22 cellular contexts compared by ENCODE assay signal in genomic region chr3:176971613-176972174, GRCh38.
DNase-seq lines count a peak whose midpoint lies in the region; ATAC-seq and TF ChIP-seq lines count a peak whose summit lies in the region.
"Had no signal": no experiment of that assay in that cellular context is flagged by ENCODE, and none has a peak within 500 bp of the region (broad histone marks: within the 10 kb centered on the region; RNA-seq: fewer than 3 reads in every experiment).

No MANE protein-coding gene starts in this region.

- H3K36me3 Mint-ChIP-seq in activated CD8-positive, alpha-beta T cell treated with anti-CD3 and anti-CD28 coated beads for 36 hours (ENCODE audit: low read depth) = no peaks in the 10 kb centered on the region

- no peak overlapping the region for H3K27ac Mint-ChIP-seq in activated CD8-positive, alpha-beta T cell treated with anti-CD3 and anti-CD28 coated beads for 36 hours
- H3K27ac Mint-ChIP-seq: activated B cell treated with CpG ODN at 0.5 μM for 24 hours had no signal

- no peaks in the 10 kb centered on the region for H3K9me3 ChIP-seq in tibial artery
- H3K9me3 ChIP-seq: MG63, neutrophil, right lobe of liver, SJCRH30, suprapubic skin had no signal

- no peak overlapping the region for H3K27ac ChIP-seq in tibial artery
- H3K27ac ChIP-seq: 22Rv1, neutrophil, right lobe of liver, SJCRH30, suprapubic skin had no signal

- intact Hi-C loops in activated CD8-positive, alpha-beta T cell treated with anti-CD3 and anti-CD28 coated beads for 36 hours (cut with micrococcal nuclease) = no loop called here
- intact Hi-C loops in tibial artery (cut with DNase I; ENCODE audit: low total_unique reads) = no loop called here

- H3K4me3 ChIP-seq in Jurkat, Clone E6-1 (ENCODE audit: low read length) = no peak overlapping the region
- no peak overlapping the region for H3K4me3 ChIP-seq in tibial artery
- H3K4me3 ChIP-seq: MG63, right lobe of liver, SJCRH30, suprapubic skin had no signal

- peak; percentile 82 for ATAC-seq in activated CD8-positive, alpha-beta T cell treated with anti-CD3 and anti-CD28 coated beads for 36 hours
- ATAC-seq: left cardiac atrium, right lobe of liver had no signal

- no peaks in the 10 kb centered on the region for H3K9me3 Mint-ChIP-seq in activated CD8-positive, alpha-beta T cell treated with anti-CD3 and anti-CD28 coated beads for 36 hours
- H3K9me3 Mint-ChIP-seq: activated B cell treated with CpG ODN at 0.5 μM for 24 hours; central memory CD8-positive, alpha-beta T cell had no signal

- CTCF ChIA-PET in activated CD8-positive, alpha-beta T cell treated with anti-CD3 and anti-CD28 coated beads for 36 hours (lab: Charles Lee) = no interaction called here

- no peaks in the 10 kb centered on the region for H3K27me3 Mint-ChIP-seq in activated CD8-positive, alpha-beta T cell treated with anti-CD3 and anti-CD28 coated beads for 36 hours
- H3K27me3 Mint-ChIP-seq: activated B cell treated with CpG ODN at 0.5 μM for 24 hours; central memory CD8-positive, alpha-beta T cell had no signal

- TF ChIP-seq CTCF in activated CD8-positive, alpha-beta T cell treated with anti-CD3 and anti-CD28 coated beads for 36 hours (IDR thresholded peaks at IDR 0.05) = no peak
- TF ChIP-seq CTCF in tibial artery (IDR thresholded peaks at IDR 0.05) = no peak

- DNase-seq in NK-92 treated with Interleukin-12 subunit alpha and Interleukin-12 subunit beta, amount 100 ng/mL, for 24 hours (lab: John Stamatoyannopoulos, UW) = peak; percentile 33
- DNase-seq in NK-92 (lab: John Stamatoyannopoulos, UW; ENCODE audit: unreplicated experiment) = no peak
- DNase-seq in Jurkat, Clone E6-1 (ENCODE audit: low read depth, low spot score) = peak; percentile 61
- peak; percentile 20 for DNase-seq in activated CD8-positive, alpha-beta T cell treated with anti-CD3 and anti-CD28 coated beads for 36 hours
- peak; percentile 65 for DNase-seq in iris pigment epithelial cell (ENCODE audit: low read depth)
- no peak for DNase-seq in NOMO-1 (lab: John Stamatoyannopoulos, UW; ENCODE audit: unreplicated experiment in 2 of 2)
- DNase-seq in cerebellum (ENCODE audit: low spot score) = no peak
- no peak for DNase-seq in tibial artery
- DNase-seq: activated B cell treated with CpG ODN at 0.5 μM for 24 hours; KG1; left cardiac atrium; MG63; NCI-H1694; NCI-H2171; NCI-H510A; right lobe of liver; SJCRH30; stimulated activated CD4-positive, alpha-beta T cell treated with anti-CD3 and anti-CD28 coated beads, Interleukin-4, amount 100 ng/mL, for 1 hour had no signal

- no peaks in the 10 kb centered on the region for H3K36me3 ChIP-seq in tibial artery
- H3K36me3 ChIP-seq: MG63, neutrophil, right lobe of liver, SJCRH30, suprapubic skin had no signal

- H3K4me1 Mint-ChIP-seq in activated CD8-positive, alpha-beta T cell treated with anti-CD3 and anti-CD28 coated beads for 36 hours (ENCODE audit: low read depth) = peaks cover 2% of the 10 kb centered on the region
- H3K4me1 Mint-ChIP-seq: activated B cell treated with CpG ODN at 0.5 μM for 24 hours; central memory CD8-positive, alpha-beta T cell had no signal

- POLR2A ChIA-PET in activated CD8-positive, alpha-beta T cell treated with anti-CD3 and anti-CD28 coated beads for 36 hours (lab: Charles Lee) = no interaction called here

- H3K4me1 ChIP-seq in tibial artery = no peaks in the 10 kb centered on the region
- H3K4me1 ChIP-seq: right lobe of liver, SJCRH30, suprapubic skin had no signal

- no peak overlapping the region for H3K4me3 Mint-ChIP-seq in activated CD8-positive, alpha-beta T cell treated with anti-CD3 and anti-CD28 coated beads for 36 hours
- H3K4me3 Mint-ChIP-seq: activated B cell treated with CpG ODN at 0.5 μM for 24 hours; central memory CD8-positive, alpha-beta T cell had no signal

- no peaks in the 10 kb centered on the region for H3K27me3 ChIP-seq in tibial artery
- H3K27me3 ChIP-seq: MG63, neutrophil, right lobe of liver, SJCRH30, suprapubic skin had no signal

Comparison
In these comparisons a context has a peak if more than half of its experiments do, and no peak if none do; other contexts are left out.
1. DNase-seq: peak in NK-92 treated with Interleukin-12 subunit alpha and Interleukin-12 subunit beta, amount 100 ng/mL, for 24 hours (single experiment), Jurkat, Clone E6-1 (single experiment), activated CD8-positive, alpha-beta T cell treated with anti-CD3 and anti-CD28 coated beads for 36 hours (single experiment) and iris pigment epithelial cell (single experiment); none in NK-92 (single experiment), NOMO-1 (0 of 2), cerebellum (single experiment) and tibial artery (0 of 2).